ENCODE assay signal across 8 cellular contexts in genomic region chrX:19593684-19594083, GRCh38.
DNase-seq lines count a peak whose midpoint lies in the region; ATAC-seq and TF ChIP-seq lines count a peak whose summit lies in the region.

No MANE protein-coding gene starts in this region.

- WGBS in thyroid gland, 2 donors, result 55 to 56% methylated on average over 2 of the region's 2 CpGs

- no peak overlapping the region for H3K4me3 Mint-ChIP-seq in activated T-cell treated with anti-CD3 and anti-CD28 coated beads, Interleukin-2, amount 50 U/mL, for 72 hours
- H3K4me3 Mint-ChIP-seq in activated CD4-positive, alpha-beta T cell treated with anti-CD3 and anti-CD28 coated beads, Interleukin-2, amount 10 ng/mL, durations not matched to agents 24 days and 14 days, result no peak overlapping the region
- H3K4me3 Mint-ChIP-seq in glutamatergic neuron (ENCODE audit: unreplicated experiment), result no peak overlapping the region

- peaks cover 6% of the 10 kb centered on the region for H3K4me1 Mint-ChIP-seq in activated T-cell treated with anti-CD3 and anti-CD28 coated beads, Interleukin-2, amount 50 U/mL, for 72 hours (ENCODE audit: low read depth)
- peaks cover 9% of the 10 kb centered on the region for H3K4me1 Mint-ChIP-seq in activated CD4-positive, alpha-beta T cell treated with anti-CD3 and anti-CD28 coated beads, Interleukin-2, amount 10 ng/mL, durations not matched to agents 24 days and 14 days
- peaks cover 3% of the 10 kb centered on the region for H3K4me1 Mint-ChIP-seq in glutamatergic neuron (ENCODE audit: low read depth, unreplicated experiment)

- TF ChIP-seq CTCF in LNCaP clone FGC (IDR thresholded peaks at IDR 0.05; ENCODE audit: control insufficient read depth, extremely low read depth, insufficient read depth), result peak; percentile 50
- TF ChIP-seq CTCF in glutamatergic neuron (IDR thresholded peaks at IDR 0.05; ENCODE audit: partially characterized antibody, unreplicated experiment), result peak; percentile 37
- TF ChIP-seq CTCF in thyroid gland (IDR thresholded peaks at IDR 0.05), result peak in 3 of 6 experiments; percentile 36 to 45 (median 44)
- TF ChIP-seq CTCF in vagina (IDR thresholded peaks at IDR 0.05), result no peak

- no peaks in the 10 kb centered on the region for H3K27me3 ChIP-seq in thyroid gland
- no peaks in the 10 kb centered on the region for H3K27me3 ChIP-seq in vagina

- H3K27ac ChIP-seq in thyroid gland (peak overlapping the region in 2 of 3 donors; percentile 3 to 15), vagina (no peak overlapping the region)

- peak in 1 of 2 donors; percentile 16 for DNase-seq in activated T-cell treated with anti-CD3 and anti-CD28 coated beads, Interleukin-2, amount 50 U/mL, for 72 hours
- DNase-seq in activated T-cell treated with anti-CD3 and anti-CD28 coated beads, Interleukin-2, amount 50 U/mL, for 48 hours, result no peak
- DNase-seq in LNCaP clone FGC (ENCODE audit: low read depth), result no peak
- peak; percentile 76 for DNase-seq in activated CD4-positive, alpha-beta T cell treated with anti-CD3 and anti-CD28 coated beads, Interleukin-2, amount 10 ng/mL, durations not matched to agents 24 days and 14 days
- DNase-seq in glutamatergic neuron, result no peak
- no peak for DNase-seq in thyroid gland
- no peak for DNase-seq in stimulated activated CD8-positive, alpha-beta memory T cell treated with anti-CD3 and anti-CD28 coated beads, Interleukin-4, amount 100 ng/mL, for 48 hours
- no peak for DNase-seq in vagina (ENCODE audit: extremely low spot score in 2 of 2)

- H3K9me3 ChIP-seq in thyroid gland (no peaks in the 10 kb centered on the region), vagina (no peaks in the 10 kb centered on the region)

- H3K27me3 Mint-ChIP-seq in activated T-cell treated with anti-CD3 and anti-CD28 coated beads, Interleukin-2, amount 50 U/mL, for 72 hours (ENCODE audit: low read depth), result no peaks in the 10 kb centered on the region
- H3K27me3 Mint-ChIP-seq in activated CD4-positive, alpha-beta T cell treated with anti-CD3 and anti-CD28 coated beads, Interleukin-2, amount 10 ng/mL, durations not matched to agents 24 days and 14 days, result no peaks in the 10 kb centered on the region
- H3K27me3 Mint-ChIP-seq in glutamatergic neuron (ENCODE audit: unreplicated experiment), result no peaks in the 10 kb centered on the region

- peak overlapping the region; percentile 46 for H3K27ac Mint-ChIP-seq in activated T-cell treated with anti-CD3 and anti-CD28 coated beads, Interleukin-2, amount 50 U/mL, for 72 hours
- H3K27ac Mint-ChIP-seq in activated CD4-positive, alpha-beta T cell treated with anti-CD3 and anti-CD28 coated beads, Interleukin-2, amount 10 ng/mL, durations not matched to agents 24 days and 14 days, result no peak overlapping the region
- H3K27ac Mint-ChIP-seq in glutamatergic neuron (ENCODE audit: unreplicated experiment), result no peak overlapping the region

- intact Hi-C loops in activated CD4-positive, alpha-beta T cell treated with anti-CD3 and anti-CD28 coated beads, Interleukin-2, amount 10 ng/mL, durations not matched to agents 24 days and 14 days (cut with micrococcal nuclease), result loop anchor here (1.0 to 10.0 kb wide), 3 partner anchors 34 to 295 kb away; no protein-coding TSS in a partner anchor
- intact Hi-C loops in thyroid gland (cut with DNase I), result no loop called here
- intact Hi-C loops in vagina (cut with DNase I), result no loop called here

- H3K36me3 Mint-ChIP-seq in activated T-cell treated with anti-CD3 and anti-CD28 coated beads, Interleukin-2, amount 50 U/mL, for 72 hours (ENCODE audit: insufficient read depth in 2 of 2), result peaks cover 6 to 10% of the 10 kb centered on the region in 2 donors
- peaks cover 26% of the 10 kb centered on the region for H3K36me3 Mint-ChIP-seq in activated CD4-positive, alpha-beta T cell treated with anti-CD3 and anti-CD28 coated beads, Interleukin-2, amount 10 ng/mL, durations not matched to agents 24 days and 14 days (ENCODE audit: low read depth)
- peaks cover 6% of the 10 kb centered on the region for H3K36me3 Mint-ChIP-seq in glutamatergic neuron (ENCODE audit: unreplicated experiment)

- no peaks in the 10 kb centered on the region for H3K36me3 ChIP-seq in thyroid gland
- no peaks in the 10 kb centered on the region for H3K36me3 ChIP-seq in vagina

- TF ChIP-seq POLR2A in thyroid gland (IDR thresholded peaks at IDR 0.05) (no peak), vagina (IDR thresholded peaks at IDR 0.05) (no peak)

- H3K4me1 ChIP-seq in thyroid gland, result peaks cover 7 to 15% of the 10 kb centered on the region in 2 donors
- H3K4me1 ChIP-seq in vagina, result no peaks in the 10 kb centered on the region

- no peaks in the 10 kb centered on the region for H3K9me3 Mint-ChIP-seq in activated T-cell treated with anti-CD3 and anti-CD28 coated beads, Interleukin-2, amount 50 U/mL, for 72 hours
- H3K9me3 Mint-ChIP-seq in activated CD4-positive, alpha-beta T cell treated with anti-CD3 and anti-CD28 coated beads, Interleukin-2, amount 10 ng/mL, durations not matched to agents 24 days and 14 days, result no peaks in the 10 kb centered on the region
- no peaks in the 10 kb centered on the region for H3K9me3 Mint-ChIP-seq in glutamatergic neuron (ENCODE audit: unreplicated experiment)

- ATAC-seq in activated T-cell treated with anti-CD3 and anti-CD28 coated beads, Interleukin-2, amount 50 U/mL, for 72 hours (replicated peaks in 1 of 2), result no peak

- H3K4me3 ChIP-seq in LNCaP clone FGC (ENCODE audit: low read depth, low read length), result no peak overlapping the region
- H3K4me3 ChIP-seq in thyroid gland (replicated peaks in 1 of 3), result no peak overlapping the region
- no peak overlapping the region for H3K4me3 ChIP-seq in vagina

Comparison
In these comparisons a context has a peak if more than half of its experiments do, and no peak if none do; other contexts are left out.
1. CTCF ChIP-seq: peak in LNCaP clone FGC (single experiment) and glutamatergic neuron (single experiment); none in vagina (0 of 3).